7 cellular contexts compared by ENCODE assay signal in genomic region chr7:151243411-151244155, GRCh38. TPM values are rescaled to one million over a fixed set of nuclear protein-coding genes. Genes with fewer than 3 reads are reported as not detected.
DNase-seq lines count a peak whose midpoint lies in the region; ATAC-seq and TF ChIP-seq lines count a peak whose summit lies in the region.
"Had no signal": no experiment of that assay in that cellular context is flagged by ENCODE, and none has a peak within 500 bp of the region (broad histone marks: within the 10 kb centered on the region; RNA-seq: fewer than 3 reads in every experiment).

No MANE protein-coding gene starts in this region.

- peak overlapping the region; percentile 91 for H3K4me2 ChIP-seq in KMS-11

- no peak overlapping the region for H3K27ac ChIP-seq in KMS-11
- peak overlapping the region; percentile 39 for H3K27ac ChIP-seq in cingulate gyrus (ENCODE audit: low read depth, low read length)

- H3K36me3 ChIP-seq in KMS-11 (ENCODE audit: insufficient read depth) = no peaks in the 10 kb centered on the region

- no peak overlapping the region for H3K9ac ChIP-seq in KMS-11

- no peak overlapping the region for H2AFZ ChIP-seq in KMS-11 (ENCODE audit: low read depth)

- H3K79me2 ChIP-seq in KMS-11 (ENCODE audit: insufficient read depth, low read depth) = no peaks in the 10 kb centered on the region

- peaks cover 49% of the 10 kb centered on the region for H3K27me3 ChIP-seq in KMS-11 (ENCODE audit: insufficient read depth, low read depth)

- no peak for TF ChIP-seq CTCF in KMS-11 (conservative IDR thresholded peaks at IDR 0.05; ENCODE audit: low read depth, low read length)

- H3K4me3 ChIP-seq in KMS-11 (IDR thresholded peaks at IDR 0.05; ENCODE audit: insufficient read depth, low read depth, low read length) = no peak overlapping the region

- ATAC-seq in GM19395 (IDR thresholded peaks at IDR 0.05; ENCODE audit: unreplicated experiment) (no peak), esophagus mucosa (no peak), GM18498 (IDR thresholded peaks at IDR 0.05; ENCODE audit: unreplicated experiment) (no peak)

- no peaks in the 10 kb centered on the region for H4K20me1 ChIP-seq in KMS-11 (ENCODE audit: insufficient read depth)

- DNase-seq in CD1c-positive myeloid dendritic cell (ENCODE audit: extremely low spot score) = peak; percentile 55

- peaks cover 24% of the 10 kb centered on the region for H3K4me1 ChIP-seq in KMS-11 (ENCODE audit: low read depth, poor library complexity, severe bottlenecking)

RNA-seq across cellular contexts. Expression of gene SMARCD3, which starts 4.9 kb away (rescaled TPM):
- total RNA-seq in esophagus mucosa = 6.7 TPM

RNA-seq across cellular contexts. Expression of gene CHPF2, which starts 11.3 kb away (rescaled TPM):
- total RNA-seq in esophagus mucosa = 10.9 TPM

RNA-seq across cellular contexts. Expression of gene ABCF2, which starts 16.6 kb away (rescaled TPM):
- total RNA-seq in esophagus mucosa = 25.7 TPM

RNA-seq across cellular contexts. Expression of gene H2BK1, which starts 33.3 kb away (rescaled TPM):
- total RNA-seq in esophagus mucosa = not detected
- total RNA-seq: liver had no signal

RNA-seq across cellular contexts. Expression of gene ASB10, which starts 56.5 kb away (rescaled TPM):
- not detected for total RNA-seq in esophagus mucosa
- total RNA-seq: liver had no signal
